ENCODE assay signal across 8 cellular contexts in genomic region chr4:140152760-140153418, GRCh38. TPM values are rescaled to one million over a fixed set of nuclear protein-coding genes. Genes with fewer than 3 reads are reported as not detected.
DNase-seq lines count a peak whose midpoint lies in the region; ATAC-seq and TF ChIP-seq lines count a peak whose summit lies in the region.

No MANE protein-coding gene starts in this region.

- peak; percentile 67 for DNase-seq in NCI-H82 (lab: John Stamatoyannopoulos, UW)
- no peak for DNase-seq in NCI-H82 treated with DMSO at 0.1 percent for 48 hours (lab: John Stamatoyannopoulos, UW; ENCODE audit: unreplicated experiment)
- DNase-seq in SK-MEL-5 (ENCODE audit: low read depth, low spot score), result peak; percentile 1
- DNase-seq in adrenal gland, result peak; percentile 60 to 85 (median 71)
- peak; percentile 65 for DNase-seq in left cardiac atrium
- peak; percentile 74 to 91 for DNase-seq in aorta

- TF ChIP-seq POLR2A in adrenal gland (IDR thresholded peaks at IDR 0.05), result peak; percentile 52 to 66

- peak overlapping the region; percentile 90 for H2AFZ ChIP-seq in parathyroid adenoma

- H3K9ac ChIP-seq in parathyroid adenoma, result no peak overlapping the region

- in situ Hi-C loops in SK-MEL-5 (cut with HindIII; ENCODE audit: low pct_unique_long_range_greater_than_20kb, low sequenced_read_pairs), result no loop called here

- peak overlapping the region; percentile 80 to 93 (median 88) for H3K4me3 ChIP-seq in adrenal gland
- peak overlapping the region; percentile 92 for H3K4me3 ChIP-seq in parathyroid adenoma (ENCODE audit: low read depth, low read length)
- peak overlapping the region; percentile 94 to 97 for H3K4me3 ChIP-seq in aorta (ENCODE audit: low read length in 2 of 2)

- ATAC-seq in left cardiac atrium, result peak in 1 of 2 donors; percentile 2
- peak; percentile 23 for ATAC-seq in aorta (ENCODE audit: low FRiP score)
- no peak for ATAC-seq in GM21381 (IDR thresholded peaks at IDR 0.05; ENCODE audit: unreplicated experiment)

- H3K9me3 ChIP-seq in adrenal gland (replicated peaks in 1 of 3) (no peaks in the 10 kb centered on the region), parathyroid adenoma (ENCODE audit: control insufficient read depth, low read length) (no peaks in the 10 kb centered on the region), aorta (ENCODE audit: control insufficient read depth, low read length) (no peaks in the 10 kb centered on the region)

- no peaks in the 10 kb centered on the region for H3K79me2 ChIP-seq in parathyroid adenoma

- H3K27ac ChIP-seq in adrenal gland, result peak overlapping the region; percentile 95 to 99 (median 98)
- H3K27ac ChIP-seq in parathyroid adenoma, result peak overlapping the region; percentile 98
- H3K27ac ChIP-seq in aorta (ENCODE audit: low read depth in 1 of 2, low read length in 2 of 2), result peak overlapping the region; percentile 44 to 85

- H3K27me3 ChIP-seq in adrenal gland (no peaks in the 10 kb centered on the region), parathyroid adenoma (ENCODE audit: control insufficient read depth, insufficient read depth, low read length) (no peaks in the 10 kb centered on the region), aorta (ENCODE audit: control insufficient read depth in 1 of 2, insufficient read depth in 2 of 2, low read length in 1 of 2) (no peaks in the 10 kb centered on the region)

- H3K36me3 ChIP-seq in adrenal gland (replicated peaks in 1 of 2) (no peaks in the 10 kb centered on the region), parathyroid adenoma (ENCODE audit: control insufficient read depth, insufficient read depth, low read length) (no peaks in the 10 kb centered on the region), aorta (ENCODE audit: control insufficient read depth in 1 of 2, insufficient read depth in 2 of 2, low read length in 1 of 2) (no peaks in the 10 kb centered on the region)

- H3K4me1 ChIP-seq in adrenal gland (replicated peaks in 1 of 2) (peaks cover 0 to 21% of the 10 kb centered on the region in 2 donors), parathyroid adenoma (no peaks in the 10 kb centered on the region), aorta (ENCODE audit: control insufficient read depth in 1 of 2, insufficient read depth in 2 of 2, low read length in 2 of 2) (no peaks in the 10 kb centered on the region)

- intact Hi-C loops in adrenal gland (cut with DNase I), result loop anchor here (5.0 to 10.0 kb wide), 4 partner anchors 99 to 418 kb away; no protein-coding TSS in a partner anchor
- intact Hi-C loops in left cardiac atrium (cut with DNase I), result loop anchor here (5.0 to 10.0 kb wide), 4 partner anchors 99 to 421 kb away; no protein-coding TSS in a partner anchor
- intact Hi-C loops in aorta (cut with DNase I), result loop anchor here (1.0 to 10.0 kb wide), 8 partner anchors 56 to 712 kb away; no protein-coding TSS in a partner anchor

- TF ChIP-seq CTCF in adrenal gland (IDR thresholded peaks at IDR 0.05) (no peak), parathyroid adenoma (IDR thresholded peaks at IDR 0.05) (no peak)

- peak overlapping the region; percentile 99 for H3K4me2 ChIP-seq in parathyroid adenoma (ENCODE audit: low read length)

- WGBS in adrenal gland, 4 donors, result 0 to 1% (median 1%) methylated on average over 10 to 53 of the region's 53 CpGs
- 1% methylated on average over 53 of the region's 53 CpGs for WGBS in aorta, 2 donors

RNA-seq across cellular contexts. Expression of gene MAML3, which starts 1.1 kb away (rescaled TPM):
- 2.4 and 2.9 TPM in 2 replicates for total RNA-seq in SK-MEL-5 (2014; rRNA removed; shearing (Covaris generic))
- 3.6 and 4.9 TPM in 2 replicates for polyA plus RNA-seq in SK-MEL-5 (2015; cell fraction: cytosol; rRNA removed)
- 0.81 and 1.3 TPM in 2 replicates for polyA plus RNA-seq in SK-MEL-5 (2015; cell fraction: nucleus; rRNA removed)
- total RNA-seq in adrenal gland (10 to 100 TPM in 3 of 8 donors, 1 to 10 TPM in 5; 3.4 to 15.9 (median 9.2) TPM), left cardiac atrium (1 to 10 TPM; 2.6 to 3.0 TPM), aorta (10 to 100 TPM in 1 of 2 donors, 1 to 10 TPM in 1; 8.3 to 10.5 TPM)
- polyA plus RNA-seq in adrenal gland (1 to 10 TPM; 2.0 to 7.3 (median 6.0) TPM), aorta (1 to 10 TPM in 1 of 2 donors, under 1 TPM in 1; 0.79 to 1.5 TPM)
